8 cellular contexts compared by ENCODE assay signal in the genomic region with DNA sequence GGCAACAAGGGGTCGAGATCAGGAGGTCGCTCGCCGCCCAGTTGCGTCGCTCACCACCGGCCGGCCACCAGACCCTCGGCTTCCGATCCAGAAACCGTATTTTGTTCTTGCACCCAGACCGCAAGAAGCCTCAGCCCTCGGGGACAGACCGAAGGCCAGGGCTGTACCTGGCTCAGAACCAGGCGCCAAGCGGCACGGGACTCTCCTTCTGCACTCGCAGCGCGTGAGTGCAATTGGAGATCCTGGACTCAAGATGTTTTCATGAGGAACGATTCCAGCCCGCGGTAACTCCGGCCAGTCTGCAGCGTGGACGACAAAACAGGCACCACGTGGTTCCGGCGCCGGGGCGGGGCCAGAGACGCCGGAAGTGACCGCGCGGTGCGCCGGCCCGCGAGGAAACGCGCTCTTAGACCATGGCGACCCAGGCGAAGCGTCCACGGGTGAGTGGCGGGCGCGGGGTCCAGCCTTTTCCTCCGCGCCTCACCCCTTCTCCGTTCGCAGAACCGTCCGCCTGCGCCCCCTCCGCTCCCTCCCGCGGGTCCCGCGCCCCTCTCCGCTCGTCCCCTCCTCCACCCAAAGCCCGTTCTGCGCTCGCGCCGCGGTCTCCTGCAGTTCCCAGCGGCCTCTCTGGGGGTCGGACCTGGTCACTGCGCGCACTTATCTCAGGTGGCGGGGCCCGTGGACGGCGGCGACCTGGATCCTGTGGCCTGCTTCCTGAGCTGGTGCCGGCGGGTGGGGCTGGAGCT. TPM values are rescaled to one million over a fixed set of nuclear protein-coding genes. Genes with fewer than 3 reads are reported as not detected.
A peak's percentile ranks its signal among the peaks of the same experiment; 100 is the strongest.
DNase-seq lines count a peak whose midpoint lies in the region; ATAC-seq and TF ChIP-seq lines count a peak whose summit lies in the region.

A gene with protein sequence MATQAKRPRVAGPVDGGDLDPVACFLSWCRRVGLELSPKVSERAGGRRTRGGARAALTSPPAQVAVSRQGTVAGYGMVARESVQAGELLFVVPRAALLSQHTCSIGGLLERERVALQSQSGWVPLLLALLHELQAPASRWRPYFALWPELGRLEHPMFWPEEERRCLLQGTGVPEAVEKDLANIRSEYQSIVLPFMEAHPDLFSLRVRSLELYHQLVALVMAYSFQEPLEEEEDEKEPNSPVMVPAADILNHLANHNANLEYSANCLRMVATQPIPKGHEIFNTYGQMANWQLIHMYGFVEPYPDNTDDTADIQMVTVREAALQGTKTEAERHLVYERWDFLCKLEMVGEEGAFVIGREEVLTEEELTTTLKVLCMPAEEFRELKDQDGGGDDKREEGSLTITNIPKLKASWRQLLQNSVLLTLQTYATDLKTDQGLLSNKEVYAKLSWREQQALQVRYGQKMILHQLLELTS (plus strand): TSS at position 393 of the 746 bp plus-strand sequence. CDS start 21 bp downstream, at position 414.

- H3K4me3 Mint-ChIP-seq in activated T-helper 2 cell treated with anti-CD3 and anti-CD28 coated beads, Interferon-gamma antibody, Interleukin-2, Interleukin-4, amounts not matched to agents 10 μg/mL and 5 μg/mL and 100 μg/mL, durations not matched to agents 14 hours and 24 hours and 36 hours (ENCODE audit: low read depth): peak within 1 kb of the TSS; percentile 86
- H3K4me3 Mint-ChIP-seq in natural killer cell: peak within 1 kb of the TSS; percentile 93

- intact Hi-C loops in activated T-helper 2 cell treated with anti-CD3 and anti-CD28 coated beads, Interferon-gamma antibody, Interleukin-2, Interleukin-4, amounts not matched to agents 10 μg/mL and 5 μg/mL and 100 μg/mL, durations not matched to agents 14 hours and 24 hours and 36 hours (cut with micrococcal nuclease): loop anchor here (1.0 to 5.0 kb wide), 2 partner anchors 115 to 217 kb away; a partner anchor contains a TSS
- intact Hi-C loops in natural killer cell (cut with micrococcal nuclease): no loop called here

- peak; percentile 62 for ATAC-seq in GM21360 (IDR thresholded peaks at IDR 0.05; ENCODE audit: unreplicated experiment)
- ATAC-seq in natural killer cell: peak; percentile 90 to 91 (median 90)

- no peak for TF ChIP-seq CTCF in natural killer cell (IDR thresholded peaks at IDR 0.05)

- in situ Hi-C loops in Caki2 (cut with HindIII; ENCODE audit: low pct_unique_long_range_greater_than_20kb, low sequenced_read_pairs): no loop called here

- H3K4me1 Mint-ChIP-seq in activated T-helper 2 cell treated with anti-CD3 and anti-CD28 coated beads, Interferon-gamma antibody, Interleukin-2, Interleukin-4, amounts not matched to agents 10 μg/mL and 5 μg/mL and 100 μg/mL, durations not matched to agents 14 hours and 24 hours and 36 hours (ENCODE audit: low read depth): peaks cover 31% of the 10 kb centered on the region
- peaks cover 12 to 21% of the 10 kb centered on the region in 2 donors for H3K4me1 Mint-ChIP-seq in natural killer cell

- peak within 1 kb of the TSS; percentile 73 for H3K27ac Mint-ChIP-seq in activated T-helper 2 cell treated with anti-CD3 and anti-CD28 coated beads, Interferon-gamma antibody, Interleukin-2, Interleukin-4, amounts not matched to agents 10 μg/mL and 5 μg/mL and 100 μg/mL, durations not matched to agents 14 hours and 24 hours and 36 hours
- peak within 1 kb of the TSS; percentile 82 to 87 for H3K27ac Mint-ChIP-seq in natural killer cell

- DNase-seq in Caki2 (ENCODE audit: low read depth) (peak; percentile 81), HT1080 (ENCODE audit: low read depth) (peak; percentile 83), fibroblast of peridontal ligament (ENCODE audit: extremely low read depth) (peak; percentile 81), natural killer cell (peak; percentile 73)
- peak; percentile 70 for DNase-seq in activated T-helper 2 cell treated with anti-CD3 and anti-CD28 coated beads, Interferon-gamma antibody, Interleukin-2, Interleukin-4, amounts not matched to agents 10 μg/mL and 5 μg/mL and 100 μg/mL, durations not matched to agents 14 hours and 24 hours and 36 hours (ENCODE audit: low spot score)
- peak; percentile 62 for DNase-seq in stimulated activated naive CD4-positive, alpha-beta T cell treated with Interleukin-2 at 50 U/mL for 16 hours (lab: John Stamatoyannopoulos, UW)

- H3K27me3 Mint-ChIP-seq in activated T-helper 2 cell treated with anti-CD3 and anti-CD28 coated beads, Interferon-gamma antibody, Interleukin-2, Interleukin-4, amounts not matched to agents 10 μg/mL and 5 μg/mL and 100 μg/mL, durations not matched to agents 14 hours and 24 hours and 36 hours (ENCODE audit: low read depth): no peaks in the 10 kb centered on the region
- no peaks in the 10 kb centered on the region for H3K27me3 Mint-ChIP-seq in natural killer cell (ENCODE audit: low read depth in 2 of 2)

- H3K9me3 Mint-ChIP-seq in activated T-helper 2 cell treated with anti-CD3 and anti-CD28 coated beads, Interferon-gamma antibody, Interleukin-2, Interleukin-4, amounts not matched to agents 10 μg/mL and 5 μg/mL and 100 μg/mL, durations not matched to agents 14 hours and 24 hours and 36 hours: no peaks in the 10 kb centered on the region
- no peaks in the 10 kb centered on the region for H3K9me3 Mint-ChIP-seq in natural killer cell

- H3K36me3 Mint-ChIP-seq in activated T-helper 2 cell treated with anti-CD3 and anti-CD28 coated beads, Interferon-gamma antibody, Interleukin-2, Interleukin-4, amounts not matched to agents 10 μg/mL and 5 μg/mL and 100 μg/mL, durations not matched to agents 14 hours and 24 hours and 36 hours (ENCODE audit: low read depth): peaks cover 30% of the 10 kb centered on the region
- H3K36me3 Mint-ChIP-seq in natural killer cell: no peaks in the 10 kb centered on the region

TF ChIP-seq in PFSK-1, 5 proteins besides CTCF, POLR2A, EP300 and RAD21:
- peak; percentile 31 for TF ChIP-seq FOXP2 (optimal IDR thresholded peaks at IDR 0.05; ENCODE audit: borderline replicate concordance, extremely low read depth, extremely low read length, insufficient read depth)
- peak; percentile 75 for TF ChIP-seq POLR2AphosphoS5 (IDR thresholded peaks at IDR 0.05; ENCODE audit: low read depth, low read length)
- TF ChIP-seq, protein P1, sequence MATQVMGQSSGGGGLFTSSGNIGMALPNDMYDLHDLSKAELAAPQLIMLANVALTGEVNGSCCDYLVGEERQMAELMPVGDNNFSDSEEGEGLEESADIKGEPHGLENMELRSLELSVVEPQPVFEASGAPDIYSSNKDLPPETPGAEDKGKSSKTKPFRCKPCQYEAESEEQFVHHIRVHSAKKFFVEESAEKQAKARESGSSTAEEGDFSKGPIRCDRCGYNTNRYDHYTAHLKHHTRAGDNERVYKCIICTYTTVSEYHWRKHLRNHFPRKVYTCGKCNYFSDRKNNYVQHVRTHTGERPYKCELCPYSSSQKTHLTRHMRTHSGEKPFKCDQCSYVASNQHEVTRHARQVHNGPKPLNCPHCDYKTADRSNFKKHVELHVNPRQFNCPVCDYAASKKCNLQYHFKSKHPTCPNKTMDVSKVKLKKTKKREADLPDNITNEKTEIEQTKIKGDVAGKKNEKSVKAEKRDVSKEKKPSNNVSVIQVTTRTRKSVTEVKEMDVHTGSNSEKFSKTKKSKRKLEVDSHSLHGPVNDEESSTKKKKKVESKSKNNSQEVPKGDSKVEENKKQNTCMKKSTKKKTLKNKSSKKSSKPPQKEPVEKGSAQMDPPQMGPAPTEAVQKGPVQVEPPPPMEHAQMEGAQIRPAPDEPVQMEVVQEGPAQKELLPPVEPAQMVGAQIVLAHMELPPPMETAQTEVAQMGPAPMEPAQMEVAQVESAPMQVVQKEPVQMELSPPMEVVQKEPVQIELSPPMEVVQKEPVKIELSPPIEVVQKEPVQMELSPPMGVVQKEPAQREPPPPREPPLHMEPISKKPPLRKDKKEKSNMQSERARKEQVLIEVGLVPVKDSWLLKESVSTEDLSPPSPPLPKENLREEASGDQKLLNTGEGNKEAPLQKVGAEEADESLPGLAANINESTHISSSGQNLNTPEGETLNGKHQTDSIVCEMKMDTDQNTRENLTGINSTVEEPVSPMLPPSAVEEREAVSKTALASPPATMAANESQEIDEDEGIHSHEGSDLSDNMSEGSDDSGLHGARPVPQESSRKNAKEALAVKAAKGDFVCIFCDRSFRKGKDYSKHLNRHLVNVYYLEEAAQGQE (IDR thresholded peaks at IDR 0.05; ENCODE audit: insufficient read depth in 1 of 2, low read depth in 2 of 2, low read length in 2 of 2): peak in 1 of 2 experiments; percentile 11; a peak in 1 of 4 replicates
- TF ChIP-seq TAF1 (IDR thresholded peaks at IDR 0.05; ENCODE audit: borderline replicate concordance, insufficient read depth, low read length): peak; percentile 65; the same call in 1 of the 2 replicates
- TF ChIP-seq SIN3A (IDR thresholded peaks at IDR 0.05; ENCODE audit: borderline replicate concordance, insufficient read depth, low read length): peak; percentile 95; the same call in 1 of the 2 replicates
TF ChIP-seq in PFSK-1: peak in this region for 5.

RNA-seq across cellular contexts. Expression of the gene that starts here (rescaled TPM):
- total RNA-seq in Caki2 (2014; rRNA removed; shearing (Covaris generic); ENCODE audit: low replicate concordance): 17.8 and 26.2 TPM in 2 replicates
- total RNA-seq in HT1080 (2014; rRNA removed; shearing (Covaris generic)): 21.9 and 26.9 TPM in 2 replicates
- 15.3 and 17.2 TPM in 2 replicates for polyA plus RNA-seq in HT1080 (2015; cell fraction: cytosol; rRNA removed)
- polyA plus RNA-seq in HT1080 (2015; cell fraction: nucleus; rRNA removed): 98.7 and 105 TPM in 2 replicates
- 19.7 TPM for polyA plus RNA-seq in PFSK-1 (2012; ENCODE audit: insufficient read length, low read depth)
- 24.4 and 24.7 TPM in 2 replicates for total RNA-seq in activated T-helper 2 cell treated with anti-CD3 and anti-CD28 coated beads, Interferon-gamma antibody, Interleukin-2, Interleukin-4, amounts not matched to agents 10 μg/mL and 5 μg/mL and 100 μg/mL, durations not matched to agents 14 hours and 24 hours and 36 hours
- total RNA-seq in natural killer cell: 10 to 100 TPM; 20.3 to 34.5 (median 21.3) TPM

Comparison
In these comparisons a context has a peak if more than half of its experiments do, and no peak if none do; other contexts are left out.
1. Peak in every context shown above with its lines: DNase-seq and ATAC-seq.